ENCODE assay signal across 13 cellular contexts in the genomic region with DNA sequence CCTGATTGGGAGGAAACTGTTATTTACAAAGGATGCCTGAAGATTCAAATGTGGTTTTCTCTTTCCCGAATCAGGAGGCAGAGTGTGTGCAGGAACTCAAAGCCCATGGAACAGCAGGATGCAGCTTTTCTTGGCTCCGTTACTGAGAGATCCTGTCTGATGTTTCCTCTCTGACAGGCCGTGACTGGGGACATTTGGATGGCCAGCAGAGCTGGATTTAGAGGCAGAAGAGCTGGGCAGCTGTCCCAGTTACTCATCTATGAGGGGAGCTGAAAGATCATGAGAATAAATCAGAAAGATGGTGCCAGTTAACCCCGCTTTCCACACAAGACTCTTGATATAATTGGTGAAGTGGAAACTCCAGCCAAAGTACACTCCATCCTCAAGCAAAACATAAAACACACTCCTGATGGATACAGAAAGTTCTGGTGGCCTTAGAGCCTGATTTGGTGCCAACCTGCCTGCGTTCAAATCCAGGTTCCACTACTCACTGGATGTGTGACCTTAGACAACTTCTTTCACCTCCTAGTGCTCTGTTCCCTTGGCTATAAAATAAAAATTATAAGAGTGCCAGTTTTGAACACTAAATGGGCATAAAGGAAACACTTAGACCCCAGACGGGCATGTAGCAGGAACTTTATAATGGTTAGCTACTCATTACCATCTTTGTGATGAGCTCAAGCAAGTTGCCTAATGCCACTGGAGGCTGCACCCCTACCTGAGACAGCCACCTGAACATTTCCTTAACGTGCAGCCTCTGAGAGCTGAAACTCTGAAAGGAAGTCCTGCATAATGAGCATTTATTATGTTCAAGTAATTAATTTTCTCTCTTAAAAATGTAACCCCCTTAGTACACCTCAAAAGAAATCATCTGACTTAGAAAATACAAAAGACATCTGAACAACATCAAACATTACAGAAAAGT.
DNase-seq lines count a peak whose midpoint lies in the region; ATAC-seq and TF ChIP-seq lines count a peak whose summit lies in the region.
"Had no signal": no experiment of that assay in that cellular context is flagged by ENCODE, and none has a peak within 500 bp of the region (broad histone marks: within the 10 kb centered on the region; RNA-seq: fewer than 3 reads in every experiment).

No MANE protein-coding gene starts in this region.

- H3K27ac ChIP-seq in heart left ventricle = peak overlapping the region in 11 of 12 donors; percentile 2 to 56 (median 23)
- H3K27ac ChIP-seq in spleen = peak overlapping the region in 5 of 8 donors; percentile 15 to 64 (median 58)
- H3K27ac ChIP-seq: 22Rv1, suprapubic skin, VCaP had no signal

- POLR2A ChIA-PET in activated CD4-positive, alpha-beta T cell treated with anti-CD3 and anti-CD28 coated beads for 36 hours (lab: Charles Lee) = interaction anchor here (0.6 kb wide), 1 partner anchor 403 kb away, joined by 3 read pairs; no protein-coding TSS in a partner anchor

- TF ChIP-seq CTCF in heart left ventricle (IDR thresholded peaks at IDR 0.05) = no peak
- no peak for TF ChIP-seq CTCF in spleen (IDR thresholded peaks at IDR 0.05 in 8 of 11, conservative IDR thresholded peaks at IDR 0.05 in 3 of 11)

- H3K27me3 Mint-ChIP-seq in activated CD4-positive, alpha-beta T cell treated with anti-CD3 and anti-CD28 coated beads, Interleukin-2, amount 10 ng/mL, durations not matched to agents 24 days and 14 days = no peaks in the 10 kb centered on the region
- H3K27me3 Mint-ChIP-seq in activated CD4-positive, alpha-beta T cell treated with anti-CD3 and anti-CD28 coated beads for 36 hours = no peaks in the 10 kb centered on the region
- H3K27me3 Mint-ChIP-seq in activated naive CD8-positive, alpha-beta T cell treated with anti-CD3 and anti-CD28 coated beads for 36 hours = no peaks in the 10 kb centered on the region
- no peaks in the 10 kb centered on the region for H3K27me3 Mint-ChIP-seq in effector memory CD8-positive, alpha-beta T cell
- H3K27me3 Mint-ChIP-seq: central memory CD8-positive, alpha-beta T cell had no signal

- H3K36me3 ChIP-seq in heart left ventricle = no peaks in the 10 kb centered on the region
- H3K36me3 ChIP-seq in spleen = no peaks in the 10 kb centered on the region
- H3K36me3 ChIP-seq: suprapubic skin had no signal

- H3K4me1 ChIP-seq in heart left ventricle (peaks cover 5 to 43% (median 31%) of the 10 kb centered on the region in 12 donors), spleen (peaks cover 12 to 55% (median 32%) of the 10 kb centered on the region in 6 donors)

- H3K4me3 ChIP-seq in heart left ventricle = no peak overlapping the region
- H3K4me3 ChIP-seq in spleen = no peak overlapping the region
- H3K4me3 ChIP-seq: suprapubic skin had no signal

- no peak overlapping the region for H3K27ac Mint-ChIP-seq in activated CD4-positive, alpha-beta T cell treated with anti-CD3 and anti-CD28 coated beads, Interleukin-2, amount 10 ng/mL, durations not matched to agents 24 days and 14 days
- no peak overlapping the region for H3K27ac Mint-ChIP-seq in activated CD4-positive, alpha-beta T cell treated with anti-CD3 and anti-CD28 coated beads for 36 hours
- peak overlapping the region; percentile 58 for H3K27ac Mint-ChIP-seq in activated naive CD8-positive, alpha-beta T cell treated with anti-CD3 and anti-CD28 coated beads for 36 hours
- peak overlapping the region in 1 of 2 donors; percentile 46 for H3K27ac Mint-ChIP-seq in effector memory CD8-positive, alpha-beta T cell

- DNase-seq in activated CD4-positive, alpha-beta T cell treated with anti-CD3 and anti-CD28 coated beads, Interleukin-2, amount 10 ng/mL, durations not matched to agents 24 days and 14 days = peak; percentile 50
- no peak for DNase-seq in activated CD4-positive, alpha-beta T cell treated with anti-CD3 and anti-CD28 coated beads for 36 hours
- no peak for DNase-seq in activated naive CD8-positive, alpha-beta T cell treated with anti-CD3 and anti-CD28 coated beads for 36 hours
- DNase-seq in heart left ventricle (peak in 4 of 5 donors; percentile 36 to 57 (median 44)), spleen (no peak)
- DNase-seq in effector memory CD8-positive, alpha-beta T cell = no peak
- DNase-seq: NCI-H446 treated with DMSO at 0.1 percent for 48 hours had no signal

- 23 to 33% (median 25%) methylated on average over 7 of the region's 7 CpGs for WGBS in heart left ventricle, 4 donors
- 23 to 38% (median 30%) methylated on average over 7 of the region's 7 CpGs for WGBS in spleen, 5 donors

- ATAC-seq in activated CD4-positive, alpha-beta T cell treated with anti-CD3 and anti-CD28 coated beads for 36 hours = no peak
- ATAC-seq in heart left ventricle (peak; percentile 53 to 77 (median 56)), GM18873 (IDR thresholded peaks at IDR 0.05; ENCODE audit: low FRiP score, unreplicated experiment) (no peak), GM21786 (IDR thresholded peaks at IDR 0.05; ENCODE audit: unreplicated experiment) (no peak)
- ATAC-seq in effector memory CD8-positive, alpha-beta T cell (replicated peaks) = no peak

- peaks cover 4% of the 10 kb centered on the region for H3K9me3 Mint-ChIP-seq in activated CD4-positive, alpha-beta T cell treated with anti-CD3 and anti-CD28 coated beads, Interleukin-2, amount 10 ng/mL, durations not matched to agents 24 days and 14 days
- H3K9me3 Mint-ChIP-seq in activated CD4-positive, alpha-beta T cell treated with anti-CD3 and anti-CD28 coated beads for 36 hours (ENCODE audit: low read depth) = no peaks in the 10 kb centered on the region
- H3K9me3 Mint-ChIP-seq in activated naive CD8-positive, alpha-beta T cell treated with anti-CD3 and anti-CD28 coated beads for 36 hours = peaks cover 2% of the 10 kb centered on the region
- H3K9me3 Mint-ChIP-seq in effector memory CD8-positive, alpha-beta T cell = no peaks in the 10 kb centered on the region
- H3K9me3 Mint-ChIP-seq: central memory CD8-positive, alpha-beta T cell had no signal

- peaks cover 2% of the 10 kb centered on the region for H3K36me3 Mint-ChIP-seq in activated CD4-positive, alpha-beta T cell treated with anti-CD3 and anti-CD28 coated beads, Interleukin-2, amount 10 ng/mL, durations not matched to agents 24 days and 14 days (ENCODE audit: low read depth)
- no peaks in the 10 kb centered on the region for H3K36me3 Mint-ChIP-seq in activated CD4-positive, alpha-beta T cell treated with anti-CD3 and anti-CD28 coated beads for 36 hours (ENCODE audit: low read depth)
- H3K36me3 Mint-ChIP-seq in activated naive CD8-positive, alpha-beta T cell treated with anti-CD3 and anti-CD28 coated beads for 36 hours = no peaks in the 10 kb centered on the region
- H3K36me3 Mint-ChIP-seq in effector memory CD8-positive, alpha-beta T cell (ENCODE audit: insufficient read depth) = no peaks in the 10 kb centered on the region

- CTCF ChIA-PET in activated CD4-positive, alpha-beta T cell treated with anti-CD3 and anti-CD28 coated beads for 36 hours (lab: Charles Lee) = interaction anchor here (0.5 to 2.2 kb wide), 3 partner anchors 9 to 1348 kb away, joined by 3 to 10 read pairs (median 3); no protein-coding TSS in a partner anchor

- H3K27me3 ChIP-seq in heart left ventricle (no peaks in the 10 kb centered on the region), spleen (replicated peaks in 1 of 7) (no peaks in the 10 kb centered on the region)
- H3K27me3 ChIP-seq: suprapubic skin had no signal

- no peak overlapping the region for H3K4me3 Mint-ChIP-seq in activated CD4-positive, alpha-beta T cell treated with anti-CD3 and anti-CD28 coated beads, Interleukin-2, amount 10 ng/mL, durations not matched to agents 24 days and 14 days
- no peak overlapping the region for H3K4me3 Mint-ChIP-seq in activated CD4-positive, alpha-beta T cell treated with anti-CD3 and anti-CD28 coated beads for 36 hours
- H3K4me3 Mint-ChIP-seq in activated naive CD8-positive, alpha-beta T cell treated with anti-CD3 and anti-CD28 coated beads for 36 hours = no peak overlapping the region
- peak overlapping the region in 1 of 2 donors; percentile 35 for H3K4me3 Mint-ChIP-seq in effector memory CD8-positive, alpha-beta T cell
- H3K4me3 Mint-ChIP-seq: central memory CD8-positive, alpha-beta T cell had no signal

- H3K4me1 Mint-ChIP-seq in activated CD4-positive, alpha-beta T cell treated with anti-CD3 and anti-CD28 coated beads, Interleukin-2, amount 10 ng/mL, durations not matched to agents 24 days and 14 days = peaks cover 41% of the 10 kb centered on the region
- H3K4me1 Mint-ChIP-seq in activated CD4-positive, alpha-beta T cell treated with anti-CD3 and anti-CD28 coated beads for 36 hours = peaks cover 72% of the 10 kb centered on the region
- peaks cover 63% of the 10 kb centered on the region for H3K4me1 Mint-ChIP-seq in activated naive CD8-positive, alpha-beta T cell treated with anti-CD3 and anti-CD28 coated beads for 36 hours
- H3K4me1 Mint-ChIP-seq in effector memory CD8-positive, alpha-beta T cell (ENCODE audit: low read depth in 2 of 2) = peaks cover 55 to 61% of the 10 kb centered on the region in 2 donors

- H3K9me3 ChIP-seq in heart left ventricle (no peaks in the 10 kb centered on the region), spleen (no peaks in the 10 kb centered on the region)
- H3K9me3 ChIP-seq: suprapubic skin had no signal

- TF ChIP-seq POLR2A in heart left ventricle (IDR thresholded peaks at IDR 0.05) = no peak
- TF ChIP-seq POLR2A in spleen (IDR thresholded peaks at IDR 0.05) = no peak

- intact Hi-C loops in activated CD4-positive, alpha-beta T cell treated with anti-CD3 and anti-CD28 coated beads, Interleukin-2, amount 10 ng/mL, durations not matched to agents 24 days and 14 days (cut with micrococcal nuclease) = loop anchor here (10.0 kb wide), 1 partner anchor 145 kb away; no protein-coding TSS in a partner anchor
- intact Hi-C loops in activated CD4-positive, alpha-beta T cell treated with anti-CD3 and anti-CD28 coated beads for 36 hours (cut with DNase I, micrococcal nuclease) = no loop called here
- intact Hi-C loops in heart left ventricle (cut with DNase I) = loop anchor here in 3 of 10 donors (5.0 to 10.0 kb wide), 4 partner anchors 145 to 265 kb away; no protein-coding TSS in a partner anchor
- intact Hi-C loops in spleen (cut with DNase I; ENCODE audit: low total_unique reads) = no loop called here

Comparison
In these comparisons a context has a peak if more than half of its experiments do, and no peak if none do; other contexts are left out.
1. DNase-seq: peak in activated CD4-positive, alpha-beta T cell treated with anti-CD3 and anti-CD28 coated beads, Interleukin-2, amount 10 ng/mL, durations not matched to agents 24 days and 14 days (single experiment) and heart left ventricle (4 of 5); none in activated CD4-positive, alpha-beta T cell treated with anti-CD3 and anti-CD28 coated beads for 36 hours (single experiment), activated naive CD8-positive, alpha-beta T cell treated with anti-CD3 and anti-CD28 coated beads for 36 hours (single experiment), spleen (single experiment) and effector memory CD8-positive, alpha-beta T cell (0 of 3).
2. ATAC-seq: peak in heart left ventricle (4 of 4); none in activated CD4-positive, alpha-beta T cell treated with anti-CD3 and anti-CD28 coated beads for 36 hours (single experiment), GM18873 (single experiment), GM21786 (single experiment) and effector memory CD8-positive, alpha-beta T cell (single experiment).